Comparison of ENCODE assay signal across 19 cellular contexts in the genomic region with DNA sequence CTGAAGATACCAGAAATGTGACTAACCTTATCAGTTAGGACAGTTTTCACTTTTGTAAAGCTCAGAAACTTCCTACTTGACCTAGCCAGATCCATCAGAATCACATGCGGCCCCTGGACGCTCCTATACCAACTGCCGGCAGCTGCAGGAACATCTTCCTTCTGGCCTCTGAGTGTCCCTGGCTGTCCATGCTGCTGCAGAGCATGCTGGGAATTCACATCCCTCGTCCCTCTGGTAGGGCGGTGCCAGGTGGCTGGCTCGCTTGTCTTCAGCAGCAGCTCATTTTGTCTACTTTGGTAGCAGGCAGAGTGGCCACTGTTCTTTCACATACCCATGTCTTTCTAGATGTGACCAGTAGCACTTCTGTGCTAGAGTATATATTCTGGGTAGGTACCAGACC. TPM values are rescaled to one million over a fixed set of nuclear protein-coding genes. Genes with fewer than 3 reads are reported as not detected.
A peak's percentile ranks its signal among the peaks of the same experiment; 100 is the strongest.
DNase-seq lines count a peak whose midpoint lies in the region; ATAC-seq and TF ChIP-seq lines count a peak whose summit lies in the region.
"Had no signal": no experiment of that assay in that cellular context is flagged by ENCODE, and none has a peak within 500 bp of the region (broad histone marks: within the 10 kb centered on the region; RNA-seq: fewer than 3 reads in every experiment).

No MANE protein-coding gene starts in this region.

- H3K27me3 ChIP-seq in thoracic aorta (replicated peaks; ENCODE audit: insufficient read depth) = no peaks in the 10 kb centered on the region
- H3K27me3 ChIP-seq: BLaER1 had no signal

- H3K4me1 ChIP-seq in thoracic aorta (ENCODE audit: control insufficient read depth in 1 of 2, low read depth in 2 of 2) = peaks cover 11 to 34% of the 10 kb centered on the region in 2 donors
- H3K4me1 ChIP-seq: BLaER1 had no signal

- H3K27me3 Mint-ChIP-seq in chondrocyte (ENCODE audit: low read depth) = no peaks in the 10 kb centered on the region
- H3K27me3 Mint-ChIP-seq: CD8-positive, alpha-beta memory T cell had no signal

- peak overlapping the region; percentile 47 to 56 for H3K27ac ChIP-seq in thoracic aorta
- H3K27ac ChIP-seq: BLaER1, KMS-11 had no signal

- H3K4me1 Mint-ChIP-seq in chondrocyte (ENCODE audit: low read depth) = peaks cover 28% of the 10 kb centered on the region

- H3K4me3 Mint-ChIP-seq in chondrocyte (ENCODE audit: unreplicated experiment) = no peak overlapping the region
- H3K4me3 Mint-ChIP-seq: CD8-positive, alpha-beta memory T cell; HFFc6 had no signal

- peak; percentile 59 for ATAC-seq in left ventricle myocardium superior
- no peak for ATAC-seq in thoracic aorta (ENCODE audit: insufficient number of reproducible peaks, low FRiP score, low read depth)
- ATAC-seq in HG03520 (IDR thresholded peaks at IDR 0.05; ENCODE audit: unreplicated experiment) = no peak

- H3K36me3 Mint-ChIP-seq in chondrocyte (ENCODE audit: low read depth) = no peaks in the 10 kb centered on the region

- H3K36me3 ChIP-seq in thoracic aorta = no peaks in the 10 kb centered on the region
- H3K36me3 ChIP-seq: BLaER1 had no signal

- TF ChIP-seq CTCF in chondrocyte (IDR thresholded peaks at IDR 0.05) (no peak), thoracic aorta (IDR thresholded peaks at IDR 0.05) (no peak)

- H3K9me3 Mint-ChIP-seq in chondrocyte (ENCODE audit: low read depth) = no peaks in the 10 kb centered on the region
- H3K9me3 Mint-ChIP-seq: CD8-positive, alpha-beta memory T cell; HFFc6 had no signal

- H3K4me3 ChIP-seq in thoracic aorta = peak overlapping the region; percentile 25
- H3K4me3 ChIP-seq: BLaER1 had no signal

- peak overlapping the region; percentile 5 for H3K27ac Mint-ChIP-seq in chondrocyte (ENCODE audit: unreplicated experiment)
- H3K27ac Mint-ChIP-seq: CD8-positive, alpha-beta memory T cell; HFFc6 had no signal

- H3K9me3 ChIP-seq in thoracic aorta = no peaks in the 10 kb centered on the region
- H3K9me3 ChIP-seq: BLaER1 had no signal

- peak; percentile 48 to 62 for DNase-seq in SHP77 (lab: John Stamatoyannopoulos, UW)
- DNase-seq in SHP77 treated with DMSO at 0.1 percent for 48 hours (lab: John Stamatoyannopoulos, UW) = no peak
- no peak for DNase-seq in chondrocyte (ENCODE audit: low spot score)
- DNase-seq in left ventricle myocardium superior = peak; percentile 64
- no peak for DNase-seq in thoracic aorta (ENCODE audit: low spot score)
- no peak for DNase-seq in NK-92 (lab: John Stamatoyannopoulos, UW; ENCODE audit: unreplicated experiment)
- no peak for DNase-seq in DMS 273 (lab: John Stamatoyannopoulos, UW; ENCODE audit: unreplicated experiment)
- DNase-seq: 8988T; CD8-positive, alpha-beta memory T cell; GF-D8; HFFc6; MM.1S; NCI-H1105; NCI-H1694 treated with DMSO at 0.1 percent for 48 hours; NCI-H345; NCI-H526 treated with DMSO at 0.1 percent for 48 hours had no signal

- intact Hi-C loops in left ventricle myocardium superior (cut with micrococcal nuclease) = loop anchor here (5.0 kb wide), 1 partner anchor 34 kb away; no protein-coding TSS in a partner anchor

RNA-seq across cellular contexts. Expression of a gene that starts 34.4 kb away (rescaled TPM):
- total RNA-seq in chondrocyte = 6.1 to 7.9 TPM (median 6.4 TPM) in 3 replicates
- 1.9 TPM for total RNA-seq in left ventricle myocardium superior
- total RNA-seq in thoracic aorta = 1 to 10 TPM; 4.5 to 4.6 TPM

Comparison
In these comparisons a context has a peak if more than half of its experiments do, and no peak if none do; other contexts are left out.
1. DNase-seq: peak in SHP77 (2 of 2) and left ventricle myocardium superior (single experiment); none in SHP77 treated with DMSO at 0.1 percent for 48 hours (single experiment), chondrocyte (single experiment), thoracic aorta (single experiment), NK-92 (single experiment) and DMS 273 (single experiment).